ENCODE assay signal across 1 cellular context in the genomic region with DNA sequence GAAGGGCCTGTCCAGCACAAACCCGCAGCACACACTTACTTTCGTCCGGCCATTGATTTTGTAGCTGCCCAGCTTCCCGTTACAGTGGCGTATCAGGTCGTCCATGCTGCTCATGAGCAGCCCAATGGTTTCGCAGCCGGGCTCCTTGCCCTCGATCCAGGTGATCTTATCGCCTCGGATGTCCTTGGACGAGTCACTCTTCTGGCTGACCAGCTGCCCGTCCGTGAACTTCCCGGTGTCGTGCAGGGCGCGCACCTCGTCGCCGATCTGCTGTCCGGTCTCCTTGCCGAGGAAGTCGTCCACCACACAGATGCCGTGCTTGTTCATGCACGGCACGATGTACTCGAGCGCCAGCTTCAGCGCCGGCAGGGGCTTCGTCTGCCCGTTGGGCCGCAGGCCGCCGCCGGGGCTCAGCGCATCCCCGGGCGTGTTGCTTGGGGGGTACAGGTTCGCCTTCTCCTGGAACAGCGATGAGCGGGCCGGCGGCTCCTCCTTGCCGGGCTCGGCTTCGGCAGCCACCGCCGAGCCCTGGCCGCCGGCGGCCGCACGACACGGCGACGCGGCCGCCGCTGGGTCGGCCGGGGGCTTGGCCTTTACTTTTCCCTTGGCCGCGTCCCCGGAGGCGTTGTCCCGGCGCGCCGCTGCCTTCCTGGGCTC.
TF ChIP-seq lines count a peak whose summit lies in the region.

No MANE protein-coding gene starts in this region.

TF ChIP-seq in K562, 482 proteins besides CTCF, POLR2A, EP300 and RAD21 (continued from another document):
- TF ChIP-seq JUND (IDR thresholded peaks at IDR 0.05; ENCODE audit: borderline replicate concordance, low read depth, low read length) (peak; percentile 60), JUND (tag; IDR thresholded peaks at IDR 0.05; ENCODE audit: borderline replicate concordance, low read depth, low read length) (no peak; the same call in 2 of the 3 replicates), SIN3A (IDR thresholded peaks at IDR 0.05; ENCODE audit: borderline replicate concordance in 2 of 2, control insufficient read depth in 1 of 2, low read depth in 2 of 2, low read length in 2 of 2) (peak; percentile 18 to 37; a peak in 2 of 4 replicates), TCF7L2 (IDR thresholded peaks at IDR 0.05; ENCODE audit: low read depth, low read length) (no peak), MYC (IDR thresholded peaks at IDR 0.05; ENCODE audit: low read depth, low read length) (peak; percentile 47; the same call in 1 of the 2 replicates), MYC (CRISPR knock-in tag; IDR thresholded peaks at IDR 0.05; ENCODE audit: borderline replicate concordance, low read depth) (peak; percentile 53; the same call in 1 of the 2 replicates), FOXA1 (IDR thresholded peaks at IDR 0.05; ENCODE audit: borderline replicate concordance) (no peak)
- TF ChIP-seq, protein P1, sequence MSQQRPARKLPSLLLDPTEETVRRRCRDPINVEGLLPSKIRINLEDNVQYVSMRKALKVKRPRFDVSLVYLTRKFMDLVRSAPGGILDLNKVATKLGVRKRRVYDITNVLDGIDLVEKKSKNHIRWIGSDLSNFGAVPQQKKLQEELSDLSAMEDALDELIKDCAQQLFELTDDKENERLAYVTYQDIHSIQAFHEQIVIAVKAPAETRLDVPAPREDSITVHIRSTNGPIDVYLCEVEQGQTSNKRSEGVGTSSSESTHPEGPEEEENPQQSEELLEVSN (IDR thresholded peaks at IDR 0.05; ENCODE audit: borderline replicate concordance in 1 of 2, extremely low read depth in 1 of 2, insufficient read depth in 1 of 2, insufficient read length in 1 of 2, low read depth in 1 of 2, low read length in 1 of 2, poor library complexity in 1 of 2, severe bottlenecking in 1 of 2) = peak; percentile 52 to 72
